Comparison of ENCODE assay signal across 12 cellular contexts in the genomic region with DNA sequence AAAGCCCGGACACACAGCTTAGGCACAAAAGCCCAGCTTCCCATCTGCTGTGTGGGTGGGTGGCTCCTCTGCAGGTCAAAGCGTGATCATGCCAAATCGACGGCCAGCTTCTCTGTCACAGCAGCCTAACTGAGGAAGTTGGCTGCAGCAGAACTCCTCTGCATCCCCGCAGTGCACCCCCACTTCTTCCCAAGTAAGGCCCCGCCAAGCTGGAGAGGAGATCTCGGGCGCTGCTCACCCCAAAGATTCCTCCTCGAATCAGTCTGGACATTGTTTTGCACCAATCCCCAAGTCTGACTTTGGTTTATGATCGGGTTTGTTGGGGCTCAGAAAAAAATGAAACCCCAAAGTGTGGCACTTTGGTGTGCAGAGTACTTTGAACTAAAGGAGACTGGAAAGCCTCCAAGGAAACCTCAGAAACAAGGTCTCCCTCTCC. TPM values are rescaled to one million over a fixed set of nuclear protein-coding genes. Genes with fewer than 3 reads are reported as not detected.
DNase-seq lines count a peak whose midpoint lies in the region; ATAC-seq and TF ChIP-seq lines count a peak whose summit lies in the region.
"Had no signal": no experiment of that assay in that cellular context is flagged by ENCODE, and none has a peak within 500 bp of the region (broad histone marks: within the 10 kb centered on the region; RNA-seq: fewer than 3 reads in every experiment).

No MANE protein-coding gene starts in this region.

- H3K27me3 Mint-ChIP-seq in T-helper 2 cell treated with Interferon-gamma antibody and Interleukin-4, amounts not matched to agents 5 μg/mL and 100 μg/mL, for 36 hours (ENCODE audit: low read depth) = peaks cover 2% of the 10 kb centered on the region

- intact Hi-C loops in left ventricle myocardium superior (cut with micrococcal nuclease) (loop anchor here (10.0 kb wide), 1 partner anchor 500 kb away; no protein-coding TSS in a partner anchor), heart right ventricle (cut with DNase I) (loop anchor here in 6 of 10 donors (5.0 to 10.0 kb wide), 4 partner anchors 67 to 500 kb away; no protein-coding TSS in a partner anchor)

- 84 to 85% methylated on average over 10 of the region's 10 CpGs for WGBS in heart right ventricle, 2 donors

- peak overlapping the region; percentile 75 for H3K27ac Mint-ChIP-seq in T-helper 2 cell treated with Interferon-gamma antibody and Interleukin-4, amounts not matched to agents 5 μg/mL and 100 μg/mL, for 36 hours
- H3K27ac Mint-ChIP-seq: HFFc6 had no signal

- no peak overlapping the region for H3K27ac ChIP-seq in heart right ventricle
- H3K27ac ChIP-seq in effector memory CD4-positive, alpha-beta T cell (ENCODE audit: insufficient read depth, low read length, poor library complexity, severe bottlenecking) = peak overlapping the region; percentile 51
- peak overlapping the region; percentile 37 for H3K27ac ChIP-seq in substantia nigra (ENCODE audit: low read depth, low read length, poor library complexity, severe bottlenecking)
- H3K27ac ChIP-seq: epithelial cell of prostate, pancreas had no signal

- peaks cover 27% of the 10 kb centered on the region for H3K4me1 Mint-ChIP-seq in T-helper 2 cell treated with Interferon-gamma antibody and Interleukin-4, amounts not matched to agents 5 μg/mL and 100 μg/mL, for 36 hours (ENCODE audit: low read depth)

- H3K4me3 ChIP-seq in heart right ventricle = no peak overlapping the region
- H3K4me3 ChIP-seq in effector memory CD4-positive, alpha-beta T cell (ENCODE audit: insufficient read depth, low read depth, low read length, poor library complexity, severe bottlenecking) = peak overlapping the region; percentile 10
- H3K4me3 ChIP-seq: pancreas had no signal

- ATAC-seq in left ventricle myocardium superior = no peak
- no peak for ATAC-seq in heart right ventricle
- ATAC-seq in HG03045 (IDR thresholded peaks at IDR 0.05; ENCODE audit: unreplicated experiment) = no peak
- ATAC-seq in GM21360 (IDR thresholded peaks at IDR 0.05; ENCODE audit: unreplicated experiment) = no peak
- ATAC-seq: pancreas had no signal

- H3K9me3 Mint-ChIP-seq in T-helper 2 cell treated with Interferon-gamma antibody and Interleukin-4, amounts not matched to agents 5 μg/mL and 100 μg/mL, for 36 hours = no peaks in the 10 kb centered on the region
- H3K9me3 Mint-ChIP-seq: HFFc6 had no signal

- H3K4me3 Mint-ChIP-seq in T-helper 2 cell treated with Interferon-gamma antibody and Interleukin-4, amounts not matched to agents 5 μg/mL and 100 μg/mL, for 36 hours = no peak overlapping the region
- H3K4me3 Mint-ChIP-seq: HFFc6 had no signal

- peaks cover 45% of the 10 kb centered on the region for H3K36me3 Mint-ChIP-seq in T-helper 2 cell treated with Interferon-gamma antibody and Interleukin-4, amounts not matched to agents 5 μg/mL and 100 μg/mL, for 36 hours (ENCODE audit: low read depth)

- H3K4me1 ChIP-seq in heart right ventricle = peaks cover 0 to 22% (median 0%) of the 10 kb centered on the region in 9 donors
- H3K4me1 ChIP-seq in effector memory CD4-positive, alpha-beta T cell (ENCODE audit: control insufficient read depth, insufficient read depth, low read length, poor library complexity, severe bottlenecking) = peaks cover 18% of the 10 kb centered on the region

- TF ChIP-seq CTCF in heart right ventricle (IDR thresholded peaks at IDR 0.05) = no peak

- peaks cover 0 to 37% (median 0%) of the 10 kb centered on the region in 9 donors for H3K36me3 ChIP-seq in heart right ventricle
- peaks cover 33% of the 10 kb centered on the region for H3K36me3 ChIP-seq in effector memory CD4-positive, alpha-beta T cell (ENCODE audit: control insufficient read depth, insufficient read depth, low read length)
- H3K36me3 ChIP-seq: pancreas had no signal

- H3K27me3 ChIP-seq in heart right ventricle = peaks cover 0 to 11% (median 4%) of the 10 kb centered on the region in 7 donors
- H3K27me3 ChIP-seq in effector memory CD4-positive, alpha-beta T cell (replicated peaks; ENCODE audit: control insufficient read depth, insufficient read depth, low read length, poor library complexity, severe bottlenecking) = no peaks in the 10 kb centered on the region
- H3K27me3 ChIP-seq: pancreas had no signal

- DNase-seq in left ventricle myocardium superior (peak; percentile 27), heart right ventricle (no peak), substantia nigra (lab: John Stamatoyannopoulos, UW) (peak in 3 of 49 donors; percentile 8 to 11 (median 10)), NCI-H226 (no peak)
- DNase-seq in T-helper 2 cell treated with Interferon-gamma antibody and Interleukin-4, amounts not matched to agents 5 μg/mL and 100 μg/mL, for 36 hours (ENCODE audit: low spot score) = no peak
- no peak for DNase-seq in effector memory CD4-positive, alpha-beta T cell
- DNase-seq: HFFc6, NCI-H510A treated with DMSO at 0.1 percent for 48 hours, pancreas had no signal

- no peaks in the 10 kb centered on the region for H3K9me3 ChIP-seq in heart right ventricle
- H3K9me3 ChIP-seq in effector memory CD4-positive, alpha-beta T cell (ENCODE audit: control insufficient read depth, low read length) = no peaks in the 10 kb centered on the region
- H3K9me3 ChIP-seq: pancreas had no signal

RNA-seq across cellular contexts. Expression of a gene that starts 19.7 kb away (rescaled TPM):
- total RNA-seq in left ventricle myocardium superior (not detected), heart right ventricle (not detected)
- not detected for polyA plus RNA-seq in heart right ventricle
- total RNA-seq: HFFc6 had no signal

RNA-seq across cellular contexts. Expression of a gene that starts 57.4 kb away (rescaled TPM):
- total RNA-seq in left ventricle myocardium superior (22.9 TPM), heart right ventricle (100 to 1,000 TPM in 1 of 10 donors, 10 to 100 TPM in 4, 1 to 10 TPM in 5; 5.5 to 127 (median 10.8) TPM)
- 1 to 10 TPM; 3.2 to 6.7 TPM for polyA plus RNA-seq in heart right ventricle

Comparison
In these comparisons a context has a peak if more than half of its experiments do, and no peak if none do; other contexts are left out.
1. H3K27ac ChIP-seq: peak in effector memory CD4-positive, alpha-beta T cell (single experiment) and substantia nigra (single experiment); none in heart right ventricle (0 of 10).